ENCODE assay signal across 11 cellular contexts in genomic region chr16:56246051-56246817, GRCh38. TPM values are rescaled to one million over a fixed set of nuclear protein-coding genes. Genes with fewer than 3 reads are reported as not detected.
DNase-seq lines count a peak whose midpoint lies in the region; ATAC-seq and TF ChIP-seq lines count a peak whose summit lies in the region.
"Had no signal": no experiment of that assay in that cellular context is flagged by ENCODE, and none has a peak within 500 bp of the region (broad histone marks: within the 10 kb centered on the region; RNA-seq: fewer than 3 reads in every experiment).

No MANE protein-coding gene starts in this region.

- H3K4me2 ChIP-seq in osteoblast (ENCODE audit: insufficient read depth, low read length), result no peak overlapping the region

- no peaks in the 10 kb centered on the region for H4K20me1 ChIP-seq in osteoblast (ENCODE audit: insufficient read depth, low read length)

- TF ChIP-seq CTCF in breast epithelium (IDR thresholded peaks at IDR 0.05) (no peak), tibial nerve (IDR thresholded peaks at IDR 0.05) (no peak), osteoblast (IDR thresholded peaks at IDR 0.05; ENCODE audit: extremely low read depth, low read depth, low read length) (no peak)

- H3K4me1 ChIP-seq in breast epithelium (no peaks in the 10 kb centered on the region), tibial nerve (peaks cover 0 to 19% (median 4%) of the 10 kb centered on the region in 4 donors), osteoblast (ENCODE audit: insufficient read depth, low read length) (no peaks in the 10 kb centered on the region)

- no peak overlapping the region for H2AFZ ChIP-seq in osteoblast (ENCODE audit: low read length)

- peak in 1 of 2 donors; percentile 32 for TF ChIP-seq EP300 in tibial nerve (IDR thresholded peaks at IDR 0.05)

- no peaks in the 10 kb centered on the region for H3K79me2 ChIP-seq in osteoblast (ENCODE audit: insufficient read depth, low read length)

- WGBS in tibial nerve, 2 donors, result 52 to 54% methylated on average over 11 to 13 of the region's 13 CpGs

- no peak overlapping the region for H3K4me3 ChIP-seq in breast epithelium
- H3K4me3 ChIP-seq in tibial nerve, result no peak overlapping the region
- no peak overlapping the region for H3K4me3 ChIP-seq in osteoblast (ENCODE audit: insufficient read depth, low read length)
- H3K4me3 ChIP-seq: thoracic aorta had no signal

- no peaks in the 10 kb centered on the region for H3K9me3 ChIP-seq in breast epithelium
- no peaks in the 10 kb centered on the region for H3K9me3 ChIP-seq in tibial nerve
- H3K9me3 ChIP-seq in osteoblast (ENCODE audit: low read depth, low read length), result no peaks in the 10 kb centered on the region
- H3K9me3 ChIP-seq: thoracic aorta had no signal

- intact Hi-C loops in breast epithelium (cut with DNase I; ENCODE audit: low total_unique reads), result no loop called here

- H3K27me3 ChIP-seq in breast epithelium (no peaks in the 10 kb centered on the region), tibial nerve (no peaks in the 10 kb centered on the region), osteoblast (ENCODE audit: insufficient read depth, low read length) (no peaks in the 10 kb centered on the region)

- H3K27ac ChIP-seq in breast epithelium (peak overlapping the region; percentile 30 to 58), tibial nerve (no peak overlapping the region), osteoblast (ENCODE audit: low read depth, low read length) (no peak overlapping the region)
- H3K27ac ChIP-seq: 22Rv1, thoracic aorta had no signal

- ATAC-seq in GM21723 (IDR thresholded peaks at IDR 0.05; ENCODE audit: unreplicated experiment), result no peak

- H3K36me3 ChIP-seq in breast epithelium, result no peaks in the 10 kb centered on the region
- H3K36me3 ChIP-seq in tibial nerve, result no peaks in the 10 kb centered on the region
- no peaks in the 10 kb centered on the region for H3K36me3 ChIP-seq in osteoblast (ENCODE audit: insufficient read depth, low read length)
- H3K36me3 ChIP-seq: thoracic aorta had no signal

- peak; percentile 56 for DNase-seq in DMS53 (lab: John Stamatoyannopoulos, UW)
- no peak for DNase-seq in DMS53 treated with DMSO at 0.1 percent for 48 hours (lab: John Stamatoyannopoulos, UW; ENCODE audit: unreplicated experiment)
- peak; percentile 55 to 85 for DNase-seq in breast epithelium (ENCODE audit: low spot score in 2 of 2)
- DNase-seq in left kidney (ENCODE audit: low read depth, low spot score), result peak; percentile 72
- peak; percentile 24 to 29 for DNase-seq in tibial nerve (ENCODE audit: low spot score in 2 of 2)
- DNase-seq in NCI-H1092 treated with DMSO at 0.1 percent for 48 hours (lab: John Stamatoyannopoulos, UW), result no peak
- no peak for DNase-seq in osteoblast (ENCODE audit: insufficient read length, low spot score, missing footprints)
- DNase-seq: NCI-H82 had no signal

- TF ChIP-seq POLR2A in breast epithelium (IDR thresholded peaks at IDR 0.05), result no peak
- no peak for TF ChIP-seq POLR2A in tibial nerve (IDR thresholded peaks at IDR 0.05)

RNA-seq across cellular contexts. Expression of gene GNAO1, which starts 54.9 kb away (rescaled TPM):
- total RNA-seq in breast epithelium (1 to 10 TPM in 1 of 3 donors, under 1 TPM in 2; 0.96 to 1.9 (median 0.98) TPM), tibial nerve (10 to 100 TPM in 1 of 4 donors, 1 to 10 TPM in 3; 2.7 to 12.9 (median 6.1) TPM), osteoblast (under 0.01 TPM in 1 of 2 replicates, not detected in the other)

Comparison
In these comparisons a context has a peak if more than half of its experiments do, and no peak if none do; other contexts are left out.
1. DNase-seq: peak in DMS53 (single experiment), breast epithelium (2 of 2), left kidney (single experiment) and tibial nerve (2 of 2); none in DMS53 treated with DMSO at 0.1 percent for 48 hours (single experiment), NCI-H1092 treated with DMSO at 0.1 percent for 48 hours (single experiment) and osteoblast (single experiment).
2. H3K27ac ChIP-seq: peak in breast epithelium (2 of 2); none in tibial nerve (0 of 4) and osteoblast (single experiment).